9 cellular contexts compared by ENCODE assay signal in the genomic region with DNA sequence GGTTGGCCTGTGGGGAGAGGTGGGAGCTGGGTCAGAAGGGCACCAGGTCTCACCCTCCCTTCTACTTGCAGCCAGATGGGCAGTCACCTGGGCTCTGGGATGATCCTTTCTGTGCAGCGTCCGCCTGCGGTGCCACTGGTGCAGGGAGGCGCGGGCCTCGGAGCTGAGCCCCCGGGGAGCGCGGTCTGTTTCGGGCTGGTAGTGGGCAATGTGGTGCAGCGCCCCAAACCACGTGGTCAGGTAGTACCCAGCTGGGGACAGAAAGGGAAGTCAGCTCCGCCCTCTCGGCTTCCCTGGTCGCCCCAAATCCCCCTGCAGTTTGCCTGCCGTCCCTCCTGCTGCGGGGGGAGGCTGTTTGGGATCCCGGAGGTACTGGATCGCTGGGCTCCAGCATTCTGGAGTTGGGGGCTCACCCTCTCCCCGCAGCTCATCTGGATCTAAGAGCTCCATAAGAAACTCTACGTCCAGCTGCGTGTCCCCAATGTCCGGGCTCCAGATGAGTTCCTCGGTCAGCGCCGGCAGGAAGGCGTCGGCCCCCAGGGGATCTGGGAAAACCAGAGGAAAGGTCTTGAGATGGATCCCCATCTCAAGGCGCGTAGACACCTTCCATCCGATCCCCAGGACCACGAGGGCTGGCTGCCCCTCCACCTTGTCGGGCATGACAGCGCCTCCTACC. TPM values are rescaled to one million over a fixed set of nuclear protein-coding genes. Genes with fewer than 3 reads are reported as not detected.
DNase-seq lines count a peak whose midpoint lies in the region; FAIRE-seq and TF ChIP-seq lines count a peak whose summit lies in the region.
"Had no signal": no experiment of that assay in that cellular context is flagged by ENCODE, and none has a peak within 500 bp of the region (broad histone marks: within the 10 kb centered on the region; RNA-seq: fewer than 3 reads in every experiment).

No MANE protein-coding gene starts in this region.

- TF ChIP-seq CTCF in ascending aorta (IDR thresholded peaks at IDR 0.05) (no peak), keratinocyte (optimal IDR thresholded peaks at IDR 0.05 in 1 of 3, IDR thresholded peaks at IDR 0.05 in 1 of 3, conservative IDR thresholded peaks at IDR 0.05 in 1 of 3; ENCODE audit: extremely low read depth in 1 of 3, insufficient read depth in 2 of 3, low read length in 3 of 3) (no peak)

- H4K20me1 ChIP-seq in keratinocyte (ENCODE audit: control insufficient read depth, extremely low read depth, insufficient read depth, low read length) = no peaks in the 10 kb centered on the region

- H3K4me1 ChIP-seq in ascending aorta (peaks cover 5 to 9% of the 10 kb centered on the region in 2 donors), keratinocyte (ENCODE audit: control insufficient read depth, extremely low read depth, insufficient read depth, low read length) (peaks cover 14% of the 10 kb centered on the region)

- FAIRE-seq in keratinocyte (lab: Jason Lieb, UNC) = no peak
- FAIRE-seq: G401.6 had no signal

- peak overlapping the region; percentile 58 for H2AFZ ChIP-seq in keratinocyte (ENCODE audit: control insufficient read depth, low read length)

- DNase-seq in activated effector memory CD4-positive, alpha-beta T cell treated with anti-CD3 and anti-CD28 coated beads, Interleukin-2, amount 50 U/mL, for 16 hours = peak; percentile 73
- no peak for DNase-seq in activated effector memory CD4-positive, alpha-beta T cell treated with Interleukin-2 at 50 U/mL for 16 hours
- DNase-seq in ascending aorta (ENCODE audit: low spot score in 2 of 2) (no peak), keratinocyte (ENCODE audit: low read depth, low spot score) (no peak), NCI-H2196 (lab: John Stamatoyannopoulos, UW; ENCODE audit: unreplicated experiment) (no peak), AG08396 (ENCODE audit: low spot score) (no peak), DMS79 (lab: John Stamatoyannopoulos, UW) (no peak)
- peak; percentile 6 for DNase-seq in stimulated activated naive CD4-positive, alpha-beta T cell treated with Interleukin-2 at 50 U/mL for 16 hours (lab: John Stamatoyannopoulos, UW)

- no peaks in the 10 kb centered on the region for H3K9me1 ChIP-seq in keratinocyte (ENCODE audit: control insufficient read depth, extremely low read depth, insufficient read depth, low read length)

- intact Hi-C loops in ascending aorta (cut with DNase I) = loop anchor here (1.0 kb wide), 2 partner anchors 17 to 325 kb away; no protein-coding TSS in a partner anchor

- H3K27ac ChIP-seq in ascending aorta (no peak overlapping the region), keratinocyte (ENCODE audit: control insufficient read depth, insufficient read depth, low read length) (no peak overlapping the region)

- peak overlapping the region; percentile 85 for H3K4me2 ChIP-seq in keratinocyte (ENCODE audit: control insufficient read depth, extremely low read depth, insufficient read depth, low read depth, low read length)

- no peaks in the 10 kb centered on the region for H3K36me3 ChIP-seq in ascending aorta
- H3K36me3 ChIP-seq in keratinocyte (ENCODE audit: control insufficient read depth in 2 of 2, extremely low read depth in 1 of 2, insufficient read depth in 2 of 2, low read length in 2 of 2) = no peaks in the 10 kb centered on the region

- H3K27me3 ChIP-seq in ascending aorta (no peaks in the 10 kb centered on the region), keratinocyte (ENCODE audit: control insufficient read depth, extremely low read depth, insufficient read depth, low read length) (no peaks in the 10 kb centered on the region)

- H3K9me3 ChIP-seq in ascending aorta = no peaks in the 10 kb centered on the region
- H3K9me3 ChIP-seq in keratinocyte (ENCODE audit: control insufficient read depth, low read depth, low read length) = no peaks in the 10 kb centered on the region

- H3K4me3 ChIP-seq in ascending aorta (peak overlapping the region; percentile 40 to 77), keratinocyte (ENCODE audit: control insufficient read depth in 2 of 3, extremely low read depth in 1 of 3, insufficient read depth in 2 of 3, low read depth in 1 of 3, low read length in 3 of 3) (peak overlapping the region in 2 of 3 experiments; percentile 13 to 66)

- H3K79me2 ChIP-seq in keratinocyte (ENCODE audit: control insufficient read depth, insufficient read depth, low read length) = no peaks in the 10 kb centered on the region

- H3K9ac ChIP-seq in keratinocyte (ENCODE audit: control insufficient read depth, extremely low read depth, insufficient read depth, low read length) = peak overlapping the region; percentile 37

- dilution Hi-C loops in keratinocyte (cut with MboI; ENCODE audit: extremely low pct_ligation_motif_present, low sequenced_read_pairs) = no loop called here

RNA-seq across cellular contexts. Expression of a gene that starts 8.8 kb away (rescaled TPM):
- 7.0 TPM for total RNA-seq in ascending aorta
- 3.2 to 6.3 TPM (median 4.3 TPM) in 3 replicates for polyA plus RNA-seq in keratinocyte
- polyA plus RNA-seq in keratinocyte (2011; ENCODE audit: low read depth) = 1.1 TPM
- polyA plus RNA-seq in keratinocyte (2011; cell fraction: cytosol; rRNA removed) = 2.9 and 4.0 TPM in 2 replicates
- polyA plus RNA-seq in keratinocyte (2011; cell fraction: nucleus; rRNA removed) = 3.6 and 4.3 TPM in 2 replicates
- polyA plus RNA-seq in keratinocyte (2012; ENCODE audit: low replicate concordance) = 2.2 and 5.0 TPM in 2 replicates
- 2.9 to 9.5 TPM (median 3.2 TPM) in 3 replicates for polyA minus RNA-seq in keratinocyte
- polyA minus RNA-seq in keratinocyte (2011; cell fraction: cytosol; rRNA and poly(A)+ RNA removed) = 1.3 TPM
- 1.3 and 2.3 TPM in 2 replicates for polyA minus RNA-seq in keratinocyte (2011; cell fraction: nucleus; rRNA and poly(A)+ RNA removed)

RNA-seq across cellular contexts. Expression of a gene that starts 19.5 kb away (rescaled TPM):
- 110 TPM for total RNA-seq in ascending aorta
- polyA plus RNA-seq in keratinocyte = 144 to 343 TPM (median 308 TPM) in 3 replicates
- 166 TPM for polyA plus RNA-seq in keratinocyte (2011; ENCODE audit: low read depth)
- polyA plus RNA-seq in keratinocyte (2011; cell fraction: cytosol; rRNA removed) = 208 and 259 TPM in 2 replicates
- 347 and 351 TPM in 2 replicates for polyA plus RNA-seq in keratinocyte (2011; cell fraction: nucleus; rRNA removed)
- 163 and 328 TPM in 2 replicates for polyA plus RNA-seq in keratinocyte (2012; ENCODE audit: low replicate concordance)
- polyA minus RNA-seq in keratinocyte = 254 to 505 TPM (median 341 TPM) in 3 replicates
- 170 TPM for polyA minus RNA-seq in keratinocyte (2011; cell fraction: cytosol; rRNA and poly(A)+ RNA removed)
- polyA minus RNA-seq in keratinocyte (2011; cell fraction: nucleus; rRNA and poly(A)+ RNA removed) = 135 and 210 TPM in 2 replicates

RNA-seq across cellular contexts. Expression of a gene that starts 30.1 kb away (rescaled TPM):
- total RNA-seq in ascending aorta = 53.1 TPM
- 46.6 to 57.4 TPM (median 47.6 TPM) in 3 replicates for polyA plus RNA-seq in keratinocyte
- polyA plus RNA-seq in keratinocyte (2011; ENCODE audit: low read depth) = 16.6 TPM
- polyA plus RNA-seq in keratinocyte (2011; cell fraction: cytosol; rRNA removed) = 38.8 and 56.8 TPM in 2 replicates
- 76.7 and 81.9 TPM in 2 replicates for polyA plus RNA-seq in keratinocyte (2011; cell fraction: nucleus; rRNA removed)
- 36.7 and 46.8 TPM in 2 replicates for polyA plus RNA-seq in keratinocyte (2012; ENCODE audit: low replicate concordance)
- polyA minus RNA-seq in keratinocyte = 36.1 to 57.7 TPM (median 40.9 TPM) in 3 replicates
- polyA minus RNA-seq in keratinocyte (2011; cell fraction: cytosol; rRNA and poly(A)+ RNA removed) = 38.6 TPM
- 12.7 and 19.2 TPM in 2 replicates for polyA minus RNA-seq in keratinocyte (2011; cell fraction: nucleus; rRNA and poly(A)+ RNA removed)

RNA-seq across cellular contexts. Expression of a gene that starts 30.5 kb away (rescaled TPM):
- total RNA-seq in ascending aorta = 6.3 TPM
- polyA plus RNA-seq in keratinocyte = 12.3 to 14.4 TPM (median 13.7 TPM) in 3 replicates
- polyA plus RNA-seq in keratinocyte (2011; ENCODE audit: low read depth) = 14.5 TPM
- 7.5 and 18.5 TPM in 2 replicates for polyA plus RNA-seq in keratinocyte (2011; cell fraction: cytosol; rRNA removed)
- 8.7 and 14.6 TPM in 2 replicates for polyA plus RNA-seq in keratinocyte (2011; cell fraction: nucleus; rRNA removed)
- polyA plus RNA-seq in keratinocyte (2012; ENCODE audit: low replicate concordance) = 21.0 and 22.2 TPM in 2 replicates
- polyA minus RNA-seq in keratinocyte = 1.6 to 5.7 TPM (median 3.0 TPM) in 3 replicates
- 13.8 TPM for polyA minus RNA-seq in keratinocyte (2011; cell fraction: cytosol; rRNA and poly(A)+ RNA removed)
- 2.9 and 5.1 TPM in 2 replicates for polyA minus RNA-seq in keratinocyte (2011; cell fraction: nucleus; rRNA and poly(A)+ RNA removed)

RNA-seq across cellular contexts. Expression of a gene that starts 37.7 kb away (rescaled TPM):
- 67.6 TPM for total RNA-seq in ascending aorta
- 64.9 to 85.5 TPM (median 72.1 TPM) in 3 replicates for polyA plus RNA-seq in keratinocyte
- polyA plus RNA-seq in keratinocyte (2011; ENCODE audit: low read depth) = 32.1 TPM
- polyA plus RNA-seq in keratinocyte (2011; cell fraction: cytosol; rRNA removed) = 46.8 and 72.4 TPM in 2 replicates
- polyA plus RNA-seq in keratinocyte (2011; cell fraction: nucleus; rRNA removed) = 40.6 and 53.7 TPM in 2 replicates
- 87.0 and 145 TPM in 2 replicates for polyA plus RNA-seq in keratinocyte (2012; ENCODE audit: low replicate concordance)
- 48.7 to 107 TPM (median 62.3 TPM) in 3 replicates for polyA minus RNA-seq in keratinocyte
- polyA minus RNA-seq in keratinocyte (2011; cell fraction: cytosol; rRNA and poly(A)+ RNA removed) = 51.2 TPM
- 10.2 and 16.0 TPM in 2 replicates for polyA minus RNA-seq in keratinocyte (2011; cell fraction: nucleus; rRNA and poly(A)+ RNA removed)

Comparison
In these comparisons a context has a peak if more than half of its experiments do, and no peak if none do; other contexts are left out.
1. DNase-seq: peak in activated effector memory CD4-positive, alpha-beta T cell treated with anti-CD3 and anti-CD28 coated beads, Interleukin-2, amount 50 U/mL, for 16 hours (single experiment) and stimulated activated naive CD4-positive, alpha-beta T cell treated with Interleukin-2 at 50 U/mL for 16 hours (single experiment); none in activated effector memory CD4-positive, alpha-beta T cell treated with Interleukin-2 at 50 U/mL for 16 hours (single experiment), ascending aorta (0 of 2), keratinocyte (single experiment), NCI-H2196 (single experiment), AG08396 (single experiment) and DMS79 (single experiment).